1 cellular context compared by ENCODE assay signal in genomic region chr17:50956750-50957523, GRCh38.
TF ChIP-seq lines count a peak whose summit lies in the region.

No MANE protein-coding gene starts in this region.

TF ChIP-seq in HepG2, 621 proteins besides CTCF, POLR2A, EP300 and RAD21 (continued from another document):
- TF ChIP-seq TRIM22 (IDR thresholded peaks at IDR 0.05): no peak
- no peak for TF ChIP-seq AGO2 (optimal IDR thresholded peaks at IDR 0.05; ENCODE audit: low read depth, low read length)
- no peak for TF ChIP-seq ZNF121 (CRISPR knock-in tag; IDR thresholded peaks at IDR 0.05)
- no peak for TF ChIP-seq ARNT (IDR thresholded peaks at IDR 0.05)
- TF ChIP-seq KLF12 (CRISPR knock-in tag; IDR thresholded peaks at IDR 0.05; ENCODE audit: borderline replicate concordance): no peak
- no peak for TF ChIP-seq ZNF318 (CRISPR knock-in tag; IDR thresholded peaks at IDR 0.05)
- TF ChIP-seq ZBTB8A (CRISPR knock-in tag; IDR thresholded peaks at IDR 0.05; ENCODE audit: borderline replicate concordance, low read depth): no peak
- TF ChIP-seq KDM4B (CRISPR knock-in tag; IDR thresholded peaks at IDR 0.05): no peak
- peak; percentile 40; the same call in 1 of the 2 replicates for TF ChIP-seq ZNF788 (CRISPR knock-in tag; IDR thresholded peaks at IDR 0.05; ENCODE audit: borderline replicate concordance)
- no peak for TF ChIP-seq SRSF4 (IDR thresholded peaks at IDR 0.05; ENCODE audit: low read depth, low read length, poor library complexity, severe bottlenecking)
- no peak for TF ChIP-seq HDAC6 (IDR thresholded peaks at IDR 0.05; ENCODE audit: low read depth, low read length)
- no peak for TF ChIP-seq TAF1 (CRISPR knock-in tag; IDR thresholded peaks at IDR 0.05)
- TF ChIP-seq ZNF253 (CRISPR knock-in tag; IDR thresholded peaks at IDR 0.05; ENCODE audit: borderline replicate concordance): no peak
- 0 out of 2 replicates have a peak, but pooled peaks have one; percentile 45 for TF ChIP-seq IKZF5 (CRISPR knock-in tag; IDR thresholded peaks at IDR 0.05)
- no peak for TF ChIP-seq CHD2 (IDR thresholded peaks at IDR 0.05; ENCODE audit: low read depth, low read length)
- TF ChIP-seq YEATS2 (CRISPR knock-in tag; IDR thresholded peaks at IDR 0.05; ENCODE audit: borderline replicate concordance): 0 out of 2 replicates have a peak, but pooled peaks have one; percentile 39
- TF ChIP-seq FOXJ3 (CRISPR knock-in tag; IDR thresholded peaks at IDR 0.05; ENCODE audit: borderline replicate concordance): no peak
- TF ChIP-seq GRHL1 (CRISPR knock-in tag; conservative IDR thresholded peaks at IDR 0.05): no peak
- TF ChIP-seq ZNF772 (CRISPR knock-in tag; IDR thresholded peaks at IDR 0.05): no peak
- no peak for TF ChIP-seq GPBP1L1 (CRISPR knock-in tag; IDR thresholded peaks at IDR 0.05)
- peak; percentile 31; the same call in 1 of the 2 replicates for TF ChIP-seq MED1 (CRISPR knock-in tag; IDR thresholded peaks at IDR 0.05)
- TF ChIP-seq THRA (CRISPR knock-in tag; IDR thresholded peaks at IDR 0.05; ENCODE audit: borderline replicate concordance): peak; percentile 47; the same call in 1 of the 2 replicates
- peak; percentile 53; the same call in 1 of the 2 replicates for TF ChIP-seq RFXAP (CRISPR knock-in tag; IDR thresholded peaks at IDR 0.05; ENCODE audit: borderline replicate concordance)
- TF ChIP-seq EZH2 (conservative IDR thresholded peaks at IDR 0.05; ENCODE audit: low read depth, low read length): no peak
